ENCODE assay signal across 8 cellular contexts in genomic region chr6:149750136-149750609, GRCh38. TPM values are rescaled to one million over a fixed set of nuclear protein-coding genes. Genes with fewer than 3 reads are reported as not detected.
DNase-seq lines count a peak whose midpoint lies in the region; ATAC-seq and TF ChIP-seq lines count a peak whose summit lies in the region.

No MANE protein-coding gene starts in this region.

- CTCF ChIA-PET in MCF 10A (lab: Yijun Ruan, JAX), result interaction anchor here (1.2 kb wide), 1 partner anchor 36 kb away, joined by 3 read pairs; no protein-coding TSS in a partner anchor

- H3K4me3 Mint-ChIP-seq in MCF 10A (ENCODE audit: unreplicated experiment), result peak overlapping the region; percentile 88

- H3K27me3 Mint-ChIP-seq in MCF 10A (ENCODE audit: insufficient read depth, unreplicated experiment), result no peaks in the 10 kb centered on the region

- H3K27ac Mint-ChIP-seq in MCF 10A (ENCODE audit: low read depth, unreplicated experiment), result peak overlapping the region; percentile 88

- peak; percentile 34 for ATAC-seq in HG02840 (IDR thresholded peaks at IDR 0.05; ENCODE audit: low FRiP score, unreplicated experiment)

- peaks cover 8% of the 10 kb centered on the region for H3K4me1 Mint-ChIP-seq in MCF 10A (ENCODE audit: insufficient read depth, unreplicated experiment)

- TF ChIP-seq CTCF in MCF 10A (IDR thresholded peaks at IDR 0.05; ENCODE audit: unreplicated experiment), result no peak

- intact Hi-C loops in MCF 10A (cut with micrococcal nuclease), result no loop called here

- DNase-seq in DMS153 (lab: John Stamatoyannopoulos, UW), result peak; percentile 7
- no peak for DNase-seq in DMS153 treated with DMSO at 0.1 percent for 48 hours (lab: John Stamatoyannopoulos, UW; ENCODE audit: unreplicated experiment)
- peak; percentile 42 for DNase-seq in NCI-H1436 treated with DMSO at 0.1 percent for 48 hours (lab: John Stamatoyannopoulos, UW)
- DNase-seq in UCSD-AML1 (lab: John Stamatoyannopoulos, UW; ENCODE audit: unreplicated experiment), result peak; percentile 76
- DNase-seq in MCF 10A (ENCODE audit: unreplicated experiment), result peak; percentile 57
- peak; percentile 93 for DNase-seq in islet precursor cell
- DNase-seq in stimulated activated CD4-positive, alpha-beta T cell treated with anti-CD3 and anti-CD28 coated beads, Interleukin-15, amount 100 ng/mL, for 48 hours (ENCODE audit: low read depth in 2 of 2), result peak; percentile 45 to 61

- POLR2A ChIA-PET in MCF 10A (lab: Yijun Ruan, JAX), result interaction anchor here (0.6 to 8.6 kb wide), 28 partner anchors 10 to 1624 kb away, joined by 3 to 138 read pairs (median 4); partner anchors contain the start of genes GINM1, KATNA1, LATS1 and PPIL4

- BruUV-seq in MCF 10A (replicated peaks; lab: Mats Ljungman, UMichigan), result no TSS peak

- H3K9me3 Mint-ChIP-seq in MCF 10A (ENCODE audit: unreplicated experiment), result no peaks in the 10 kb centered on the region

- H3K36me3 Mint-ChIP-seq in MCF 10A (ENCODE audit: insufficient read depth, unreplicated experiment), result peaks cover 10% of the 10 kb centered on the region

RNA-seq across cellular contexts. Expression of gene PCMT1, which starts 0.6 kb away (rescaled TPM):
- 117 and 121 TPM in 2 replicates for total RNA-seq in MCF 10A (2022)

RNA-seq across cellular contexts. Expression of gene NUP43, which starts 3.8 kb away (rescaled TPM):
- total RNA-seq in MCF 10A (2022), result 47.8 and 50.5 TPM in 2 replicates

RNA-seq across cellular contexts. Expression of gene LATS1, which starts 32.3 kb away (rescaled TPM):
- 28.8 and 34.3 TPM in 2 replicates for total RNA-seq in MCF 10A (2022)
